ENCODE assay signal across 8 cellular contexts in the genomic region with DNA sequence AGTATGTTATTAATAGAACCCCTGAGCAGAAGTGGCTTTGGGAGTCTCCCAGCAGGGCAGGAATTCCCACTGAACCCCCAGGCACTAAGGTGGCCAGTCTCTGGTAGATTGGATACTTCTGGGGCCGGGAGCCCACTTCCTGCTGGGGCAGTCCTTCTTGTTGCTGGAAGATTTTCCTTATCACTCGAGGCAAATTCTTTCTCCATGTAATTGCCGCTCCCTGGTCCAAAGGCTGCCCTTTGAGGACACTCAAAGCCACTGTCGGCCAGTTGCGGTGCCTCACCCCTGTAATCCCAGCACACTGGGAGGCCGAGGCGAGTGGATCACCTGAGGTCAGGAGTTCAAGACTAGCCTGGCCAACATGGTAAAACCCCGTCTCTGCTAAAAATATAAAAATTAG. TPM values are rescaled to one million over a fixed set of nuclear protein-coding genes. Genes with fewer than 3 reads are reported as not detected.
DNase-seq lines count a peak whose midpoint lies in the region; FAIRE-seq and TF ChIP-seq lines count a peak whose summit lies in the region.

No MANE protein-coding gene starts in this region.

- 96% methylated on average over 5 of the region's 8 CpGs for WGBS in SK-N-SH (ENCODE audit: low lambda C conversion rate)

- H2AFZ ChIP-seq in astrocyte (ENCODE audit: low read depth, low read length) = no peak overlapping the region
- no peak overlapping the region for H2AFZ ChIP-seq in SK-N-SH (ENCODE audit: low read depth)

- H3K27ac ChIP-seq in astrocyte (ENCODE audit: low read depth, low read length) (no peak overlapping the region), SK-N-SH (ENCODE audit: low read depth in 2 of 2, low read length in 1 of 2) (no peak overlapping the region)

- H3K27me3 ChIP-seq in astrocyte (ENCODE audit: insufficient read depth, low read length) (no peaks in the 10 kb centered on the region), SK-N-SH (ENCODE audit: insufficient read depth) (no peaks in the 10 kb centered on the region)

- H3K36me3 ChIP-seq in astrocyte (ENCODE audit: insufficient read depth, low read length) (no peaks in the 10 kb centered on the region), SK-N-SH (replicated peaks in 1 of 2; ENCODE audit: control insufficient read depth in 1 of 2, insufficient read depth in 2 of 2, low read length in 1 of 2) (no peaks in the 10 kb centered on the region)

- no peaks in the 10 kb centered on the region for H3K9me3 Mint-ChIP-seq in activated naive CD4-positive, alpha-beta T cell treated with anti-CD3 and anti-CD28 coated beads, Interleukin-2, amount 50 U/mL, for 24 hours
- peaks cover 3% of the 10 kb centered on the region for H3K9me3 Mint-ChIP-seq in astrocyte (ENCODE audit: unreplicated experiment)
- no peaks in the 10 kb centered on the region for H3K9me3 Mint-ChIP-seq in type B pancreatic cell

- H3K27me3 Mint-ChIP-seq in activated naive CD4-positive, alpha-beta T cell treated with anti-CD3 and anti-CD28 coated beads, Interleukin-2, amount 50 U/mL, for 24 hours = no peaks in the 10 kb centered on the region
- H3K27me3 Mint-ChIP-seq in astrocyte (ENCODE audit: low read depth, unreplicated experiment) (peaks cover 40% of the 10 kb centered on the region), type B pancreatic cell (peaks cover 3% of the 10 kb centered on the region)

- H3K9ac ChIP-seq in astrocyte (ENCODE audit: low read length) = no peak overlapping the region
- no peak overlapping the region for H3K9ac ChIP-seq in SK-N-SH

- TF ChIP-seq RAD21 in SK-N-SH (IDR thresholded peaks at IDR 0.05; ENCODE audit: low read length) = no peak

- no peak for FAIRE-seq in astrocyte (lab: Jason Lieb, UNC)

- H3K79me2 ChIP-seq in astrocyte (ENCODE audit: insufficient read depth, low read length) (no peaks in the 10 kb centered on the region), SK-N-SH (ENCODE audit: insufficient read depth) (no peaks in the 10 kb centered on the region)

- H3K36me3 Mint-ChIP-seq in activated naive CD4-positive, alpha-beta T cell treated with anti-CD3 and anti-CD28 coated beads, Interleukin-2, amount 50 U/mL, for 24 hours = peaks cover 2% of the 10 kb centered on the region
- H3K36me3 Mint-ChIP-seq in astrocyte (ENCODE audit: low read depth, unreplicated experiment) (no peaks in the 10 kb centered on the region), type B pancreatic cell (no peaks in the 10 kb centered on the region)

- POLR2A ChIA-PET in SK-N-SH (lab: Yijun Ruan, JAX) = no interaction called here

- H3K27ac Mint-ChIP-seq in activated naive CD4-positive, alpha-beta T cell treated with anti-CD3 and anti-CD28 coated beads, Interleukin-2, amount 50 U/mL, for 24 hours = peak overlapping the region; percentile 79
- no peak overlapping the region for H3K27ac Mint-ChIP-seq in astrocyte (ENCODE audit: unreplicated experiment)
- peak overlapping the region; percentile 30 for H3K27ac Mint-ChIP-seq in type B pancreatic cell

- H3K9me3 ChIP-seq in astrocyte (ENCODE audit: insufficient read depth, low read depth, low read length) (no peaks in the 10 kb centered on the region), SK-N-SH (no peaks in the 10 kb centered on the region)

- no peak for TF ChIP-seq CTCF in astrocyte (IDR thresholded peaks at IDR 0.05; ENCODE audit: insufficient read depth, low read depth, low read length)
- TF ChIP-seq CTCF in type B pancreatic cell (conservative IDR thresholded peaks at IDR 0.05) = no peak
- TF ChIP-seq CTCF in SK-N-SH (IDR thresholded peaks at IDR 0.05) = no peak

- H3K4me1 ChIP-seq in astrocyte (ENCODE audit: insufficient read depth, low read length) = peaks cover 10% of the 10 kb centered on the region
- H3K4me1 ChIP-seq in SK-N-SH (ENCODE audit: control insufficient read depth in 1 of 2, insufficient read depth in 2 of 2, low read depth in 1 of 2, low read length in 1 of 2) = no peaks in the 10 kb centered on the region; a peak in 1 of 4 replicates

- CTCF ChIA-PET in SK-N-SH (lab: Yijun Ruan, JAX) = interaction anchor here (0.8 to 9.6 kb wide), 3 partner anchors 9 to 65 kb away, joined by 3 to 98 read pairs (median 4); no protein-coding TSS in a partner anchor

- H3K4me2 ChIP-seq in astrocyte (ENCODE audit: low read length) (peak overlapping the region; percentile 34), SK-N-SH (no peak overlapping the region)

- H3K4me3 Mint-ChIP-seq in activated naive CD4-positive, alpha-beta T cell treated with anti-CD3 and anti-CD28 coated beads, Interleukin-2, amount 50 U/mL, for 24 hours = no peak overlapping the region
- H3K4me3 Mint-ChIP-seq in astrocyte (ENCODE audit: unreplicated experiment) = no peak overlapping the region
- no peak overlapping the region for H3K4me3 Mint-ChIP-seq in type B pancreatic cell

- no peaks in the 10 kb centered on the region for H3F3A ChIP-seq in SK-N-SH (replicated peaks; ENCODE audit: insufficient read depth)

- H4K20me1 ChIP-seq in astrocyte (ENCODE audit: insufficient read depth, low read length) (no peaks in the 10 kb centered on the region), SK-N-SH (ENCODE audit: insufficient read depth) (no peaks in the 10 kb centered on the region)

- no peaks in the 10 kb centered on the region for H3K9me2 ChIP-seq in SK-N-SH

- no peak for DNase-seq in activated naive CD4-positive, alpha-beta T cell treated with anti-CD3 and anti-CD28 coated beads, Interleukin-2, amount 50 U/mL, for 16 hours
- no peak for DNase-seq in astrocyte (ENCODE audit: low read depth)
- peak; percentile 53 for DNase-seq in mucosa of gallbladder (ENCODE audit: low spot score)
- DNase-seq in type B pancreatic cell (ENCODE audit: extremely low spot score, unreplicated experiment) = no peak
- DNase-seq in NCI-H1092 treated with DMSO at 0.1 percent for 48 hours (lab: John Stamatoyannopoulos, UW) = no peak
- DNase-seq in 8988T = no peak
- no peak for DNase-seq in SK-N-SH

- no peak for TF ChIP-seq EP300 in SK-N-SH (IDR thresholded peaks at IDR 0.05; ENCODE audit: borderline replicate concordance in 1 of 2, low read depth in 1 of 2, low read length in 1 of 2)

- peaks cover 49% of the 10 kb centered on the region for H3K4me1 Mint-ChIP-seq in activated naive CD4-positive, alpha-beta T cell treated with anti-CD3 and anti-CD28 coated beads, Interleukin-2, amount 50 U/mL, for 24 hours
- peaks cover 7% of the 10 kb centered on the region for H3K4me1 Mint-ChIP-seq in astrocyte (ENCODE audit: low read depth, unreplicated experiment)
- peaks cover 18% of the 10 kb centered on the region for H3K4me1 Mint-ChIP-seq in type B pancreatic cell (ENCODE audit: unreplicated experiment)

- H3K4me3 ChIP-seq in astrocyte (ENCODE audit: insufficient read depth, low read depth, low read length) (no peak overlapping the region), SK-N-SH (ENCODE audit: low read depth in 2 of 2, low read length in 1 of 2) (no peak overlapping the region)

TF ChIP-seq in SK-N-SH, 30 proteins besides CTCF, POLR2A, EP300 and RAD21:
- TF ChIP-seq GABPA (IDR thresholded peaks at IDR 0.05; ENCODE audit: low read depth) (no peak), JUND (IDR thresholded peaks at IDR 0.05) (no peak), USF2 (IDR thresholded peaks at IDR 0.05; ENCODE audit: borderline replicate concordance, low read depth, low read length) (no peak), FOXJ3 (CRISPR knock-in tag; IDR thresholded peaks at IDR 0.05) (no peak), ELF1 (IDR thresholded peaks at IDR 0.05) (no peak), EZH2phosphoT487 (IDR thresholded peaks at IDR 0.05; ENCODE audit: borderline replicate concordance, low read depth) (no peak), FOXM1 (IDR thresholded peaks at IDR 0.05; ENCODE audit: low read depth) (no peak)
- TF ChIP-seq, protein P1, sequence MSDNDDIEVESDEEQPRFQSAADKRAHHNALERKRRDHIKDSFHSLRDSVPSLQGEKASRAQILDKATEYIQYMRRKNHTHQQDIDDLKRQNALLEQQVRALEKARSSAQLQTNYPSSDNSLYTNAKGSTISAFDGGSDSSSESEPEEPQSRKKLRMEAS (IDR thresholded peaks at IDR 0.05; ENCODE audit: low read depth) = no peak
TF ChIP-seq in SK-N-SH: peak in this region for 0.

RNA-seq across cellular contexts. Expression of gene TNFRSF1B, which starts 22.6 kb away (rescaled TPM):
- 0.09 TPM in 1 of 2 replicates, not detected in the other for total RNA-seq in astrocyte
- total RNA-seq in mucosa of gallbladder = 50.4 TPM
- total RNA-seq in type B pancreatic cell (ENCODE audit: low replicate concordance) = 2.4 and 3.3 TPM in 2 replicates
- 0.18 and 0.36 TPM in 2 replicates for polyA plus RNA-seq in SK-N-SH (2012; rRNA removed)
- 0.14 and 0.21 TPM in 2 replicates for polyA plus RNA-seq in SK-N-SH (2012; cell fraction: cytosol; rRNA removed)
- 0.12 and 0.14 TPM in 2 replicates for polyA plus RNA-seq in SK-N-SH (2012; cell fraction: nucleus; rRNA removed)

Comparison
In these comparisons a context has a peak if more than half of its experiments do, and no peak if none do; other contexts are left out.
1. RNA of gene TNFRSF1B, which starts 22.6 kb away (total RNA-seq): 50.4 TPM in mucosa of gallbladder (single experiment); 2.4 to 3.3 TPM in type B pancreatic cell and 0.09 TPM in astrocyte; every median in the first group is over 10 times any median in the second.